ENCODE assay signal across 6 cellular contexts in genomic region chr17:32189343-32189742, GRCh38.
"Had no signal": no experiment of that assay in that cellular context is flagged by ENCODE, and none has a peak within 500 bp of the region (broad histone marks: within the 10 kb centered on the region; RNA-seq: fewer than 3 reads in every experiment).

No MANE protein-coding gene starts in this region.

- DNase-seq: H9, HCEC 1CT, KBM-7 had no signal

- ATAC-seq: GM23338, HepG2 had no signal

- H3K27ac ChIP-seq: HL-60 had no signal

- H3K4me3 ChIP-seq: GM23338 had no signal
